20 cellular contexts compared by ENCODE assay signal in the genomic region with DNA sequence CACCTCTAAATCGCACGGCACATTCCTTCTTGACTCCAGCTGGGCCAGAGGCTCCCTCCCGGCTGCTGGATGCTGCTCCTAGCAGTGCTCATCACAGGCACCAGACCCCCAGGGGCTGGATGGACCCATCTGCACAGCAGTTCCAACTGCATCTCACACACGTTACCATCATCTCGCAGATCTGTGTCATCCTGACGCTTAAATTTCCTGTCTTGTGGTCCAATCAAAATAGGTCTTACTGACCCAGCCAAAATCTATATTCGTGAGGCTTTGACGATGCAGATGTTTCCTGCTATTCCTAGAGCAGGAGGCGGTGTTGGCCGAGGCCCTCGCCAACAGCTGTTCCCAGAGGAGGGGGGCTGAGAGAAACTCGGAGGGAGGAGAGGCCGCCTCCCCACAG.
DNase-seq lines count a peak whose midpoint lies in the region; ATAC-seq, FAIRE-seq and TF ChIP-seq lines count a peak whose summit lies in the region.
"Had no signal": no experiment of that assay in that cellular context is flagged by ENCODE, and none has a peak within 500 bp of the region (broad histone marks: within the 10 kb centered on the region; RNA-seq: fewer than 3 reads in every experiment).

No MANE protein-coding gene starts in this region.

- H3K36me3 ChIP-seq in endothelial cell of umbilical vein (ENCODE audit: control insufficient read depth in 2 of 2, extremely low read depth in 1 of 2, insufficient read depth in 2 of 2, low read length in 2 of 2): peaks cover 7 to 33% of the 10 kb centered on the region in 2 experiments
- H3K36me3 ChIP-seq: spleen, WERI-Rb-1 had no signal

- CTCF ChIA-PET in activated CD8-positive, alpha-beta T cell treated with anti-CD3 and anti-CD28 coated beads for 36 hours (lab: Charles Lee): interaction anchor here (1.6 to 3.3 kb wide), 3 partner anchors 17 to 112 kb away, joined by 7 to 11 read pairs (median 9); a partner anchor contains a TSS
- CTCF ChIA-PET in activated CD8-positive, alpha-beta T cell treated with anti-CD3 and anti-CD28 coated beads, Interleukin-2, amount 10 ng/mL, durations not matched to agents 7 days and 5 days (lab: Charles Lee): interaction anchor here (0.5 to 1.5 kb wide), 4 partner anchors 15 to 227 kb away, joined by 3 to 5 read pairs (median 3); no protein-coding TSS in a partner anchor
- CTCF ChIA-PET in endothelial cell of umbilical vein (lab: Charles Lee): interaction anchor here (0.7 to 14.9 kb wide), 5 partner anchors 17 to 130 kb away, joined by 3 to 425 read pairs (median 7); a partner anchor contains a TSS

- POLR2A ChIA-PET in activated CD8-positive, alpha-beta T cell treated with anti-CD3 and anti-CD28 coated beads for 36 hours (lab: Charles Lee): no interaction called here
- POLR2A ChIA-PET in activated CD8-positive, alpha-beta T cell treated with anti-CD3 and anti-CD28 coated beads, Interleukin-2, amount 10 ng/mL, durations not matched to agents 7 days and 5 days (lab: Charles Lee): no interaction called here
- POLR2A ChIA-PET in endothelial cell of umbilical vein (lab: Charles Lee): no interaction called here

- H3K27me3 Mint-ChIP-seq in activated CD8-positive, alpha-beta T cell treated with anti-CD3 and anti-CD28 coated beads for 36 hours: peaks cover 4% of the 10 kb centered on the region
- H3K27me3 Mint-ChIP-seq in activated CD8-positive, alpha-beta T cell treated with anti-CD3 and anti-CD28 coated beads, Interleukin-2, amount 10 ng/mL, durations not matched to agents 7 days and 5 days (ENCODE audit: low read depth): no peaks in the 10 kb centered on the region

- peaks cover 6% of the 10 kb centered on the region for H3K4me1 Mint-ChIP-seq in activated CD8-positive, alpha-beta T cell treated with anti-CD3 and anti-CD28 coated beads for 36 hours (ENCODE audit: low read depth)
- peaks cover 3% of the 10 kb centered on the region for H3K4me1 Mint-ChIP-seq in activated CD8-positive, alpha-beta T cell treated with anti-CD3 and anti-CD28 coated beads, Interleukin-2, amount 10 ng/mL, durations not matched to agents 7 days and 5 days (ENCODE audit: low read depth)

- no peak overlapping the region for H3K4me2 ChIP-seq in endothelial cell of umbilical vein (ENCODE audit: insufficient read depth, low read length)
- H3K4me2 ChIP-seq: A549 had no signal

- H3K27me3 ChIP-seq in endothelial cell of umbilical vein (ENCODE audit: control insufficient read depth in 2 of 2, insufficient read depth in 2 of 2, low read length in 2 of 2): no peaks in the 10 kb centered on the region
- H3K27me3 ChIP-seq: foreskin keratinocyte had no signal

- peaks cover 91% of the 10 kb centered on the region for H3K79me2 ChIP-seq in endothelial cell of umbilical vein (ENCODE audit: control insufficient read depth, insufficient read depth, low read length)

- dilution Hi-C loops in endothelial cell of umbilical vein (cut with MboI; ENCODE audit: extremely low pct_ligation_motif_present, low sequenced_read_pairs): no loop called here

- H3K27ac Mint-ChIP-seq in activated CD8-positive, alpha-beta T cell treated with anti-CD3 and anti-CD28 coated beads for 36 hours: no peak overlapping the region
- H3K27ac Mint-ChIP-seq in activated CD8-positive, alpha-beta T cell treated with anti-CD3 and anti-CD28 coated beads, Interleukin-2, amount 10 ng/mL, durations not matched to agents 7 days and 5 days: no peak overlapping the region
- H3K27ac Mint-ChIP-seq: CD4-positive, alpha-beta T cell; T-cell had no signal

- H3K9ac ChIP-seq in endothelial cell of umbilical vein (replicated peaks; ENCODE audit: extremely low read depth, insufficient read depth, low read length): no peak overlapping the region

- peaks cover 3% of the 10 kb centered on the region for H3K4me1 ChIP-seq in endothelial cell of umbilical vein (ENCODE audit: control insufficient read depth, extremely low read depth, insufficient read depth, low read length)
- H3K4me1 ChIP-seq: A549, foreskin keratinocyte, spleen had no signal

- H3K36me3 Mint-ChIP-seq in activated CD8-positive, alpha-beta T cell treated with anti-CD3 and anti-CD28 coated beads for 36 hours (ENCODE audit: low read depth): no peaks in the 10 kb centered on the region
- no peaks in the 10 kb centered on the region for H3K36me3 Mint-ChIP-seq in activated CD8-positive, alpha-beta T cell treated with anti-CD3 and anti-CD28 coated beads, Interleukin-2, amount 10 ng/mL, durations not matched to agents 7 days and 5 days (ENCODE audit: low read depth)
- H3K36me3 Mint-ChIP-seq: T-cell had no signal

- FAIRE-seq in endothelial cell of umbilical vein (lab: Jason Lieb, UNC) (no peak), GM12891 (lab: Jason Lieb, UNC) (no peak)
- FAIRE-seq: A549, endometrium had no signal

- TF ChIP-seq POLR2A in endothelial cell of umbilical vein (IDR thresholded peaks at IDR 0.05; ENCODE audit: low read depth, low read length): peak; percentile 11
- no peak for TF ChIP-seq POLR2A in GM12891 (IDR thresholded peaks at IDR 0.05; ENCODE audit: low read depth, low read length)

- H4K20me1 ChIP-seq in endothelial cell of umbilical vein (replicated peaks; ENCODE audit: control insufficient read depth, extremely low read depth, insufficient read depth, low read length): no peaks in the 10 kb centered on the region

- no TSS peak for BruUV-seq in endothelial cell of umbilical vein (replicated peaks; lab: Mats Ljungman, UMichigan)

- H2AFZ ChIP-seq in endothelial cell of umbilical vein (ENCODE audit: low read depth, low read length): no peak overlapping the region

- no peaks in the 10 kb centered on the region for H3K9me1 ChIP-seq in endothelial cell of umbilical vein (replicated peaks; ENCODE audit: control insufficient read depth, extremely low read depth, insufficient read depth, low read length)

- no peak overlapping the region for H3K4me3 ChIP-seq in endothelial cell of umbilical vein (replicated peaks in 1 of 3; ENCODE audit: insufficient read depth in 1 of 3, low read depth in 1 of 3, low read length in 3 of 3)
- H3K4me3 ChIP-seq: A549, spleen had no signal

- TF ChIP-seq CTCF in activated CD8-positive, alpha-beta T cell treated with anti-CD3 and anti-CD28 coated beads for 36 hours (IDR thresholded peaks at IDR 0.05): no peak
- TF ChIP-seq CTCF in endothelial cell of umbilical vein (IDR thresholded peaks at IDR 0.05; ENCODE audit: extremely low read depth in 1 of 2, insufficient read depth in 1 of 2, low read depth in 1 of 2, low read length in 2 of 2): no peak

- H3K9me3 ChIP-seq in endothelial cell of umbilical vein (replicated peaks; ENCODE audit: control insufficient read depth, insufficient read depth, low read length): no peaks in the 10 kb centered on the region
- H3K9me3 ChIP-seq: A549, spleen had no signal

- no peak for DNase-seq in activated CD8-positive, alpha-beta T cell treated with anti-CD3 and anti-CD28 coated beads for 36 hours
- DNase-seq in activated CD8-positive, alpha-beta T cell treated with anti-CD3 and anti-CD28 coated beads, Interleukin-2, amount 10 ng/mL, durations not matched to agents 7 days and 5 days: no peak
- DNase-seq in NAMALWA (ENCODE audit: low spot score) (peak; percentile 17), endothelial cell of umbilical vein (ENCODE audit: low read depth, low spot score) (peak; percentile 73), pulmonary artery endothelial cell (ENCODE audit: low read depth, low spot score) (peak; percentile 65), GM12891 (ENCODE audit: insufficient read length, low spot score) (no peak), KBM-7 (no peak)
- DNase-seq: central memory CD4-positive, alpha-beta T cell; DMS79; foreskin keratinocyte; NCI-H1417 treated with DMSO at 0.1 percent for 48 hours; spleen; stimulated activated naive CD4-positive, alpha-beta T cell treated with Interleukin-2 at 50 U/mL for 16 hours; T-cell; WERI-Rb-1 had no signal

- no peaks in the 10 kb centered on the region for H3K9me3 Mint-ChIP-seq in activated CD8-positive, alpha-beta T cell treated with anti-CD3 and anti-CD28 coated beads for 36 hours
- no peaks in the 10 kb centered on the region for H3K9me3 Mint-ChIP-seq in activated CD8-positive, alpha-beta T cell treated with anti-CD3 and anti-CD28 coated beads, Interleukin-2, amount 10 ng/mL, durations not matched to agents 7 days and 5 days (ENCODE audit: insufficient read depth)
- H3K9me3 Mint-ChIP-seq: CD4-positive, alpha-beta T cell; T-cell had no signal

- intact Hi-C loops in activated CD8-positive, alpha-beta T cell treated with anti-CD3 and anti-CD28 coated beads for 36 hours (cut with micrococcal nuclease): loop anchor here (10.0 kb wide), 2 partner anchors 47 to 303 kb away; no protein-coding TSS in a partner anchor
- intact Hi-C loops in endothelial cell of umbilical vein (cut with micrococcal nuclease): loop anchor here (2.0 kb wide), 1 partner anchor 51 kb away; no protein-coding TSS in a partner anchor

- H3K4me3 Mint-ChIP-seq in activated CD8-positive, alpha-beta T cell treated with anti-CD3 and anti-CD28 coated beads for 36 hours: peak overlapping the region; percentile 47
- H3K4me3 Mint-ChIP-seq in activated CD8-positive, alpha-beta T cell treated with anti-CD3 and anti-CD28 coated beads, Interleukin-2, amount 10 ng/mL, durations not matched to agents 7 days and 5 days: no peak overlapping the region
- H3K4me3 Mint-ChIP-seq: CD4-positive, alpha-beta T cell; T-cell had no signal

- peak; percentile 64 for ATAC-seq in activated CD8-positive, alpha-beta T cell treated with anti-CD3 and anti-CD28 coated beads for 36 hours
- ATAC-seq in activated CD8-positive, alpha-beta T cell treated with anti-CD3 and anti-CD28 coated beads, Interleukin-2, amount 10 ng/mL, durations not matched to agents 7 days and 5 days: no peak
- ATAC-seq in HG02973 (IDR thresholded peaks at IDR 0.05; ENCODE audit: unreplicated experiment): no peak
- ATAC-seq: A549, foreskin keratinocyte had no signal

- in situ Hi-C loops in KBM-7 (cut with MboI; ENCODE audit: low pct_unique_long_range_greater_than_20kb, low sequenced_read_pairs): loop anchor here (25.0 kb wide), 1 partner anchor 106 kb away; a partner anchor contains a TSS

- H3K27ac ChIP-seq in endothelial cell of umbilical vein (ENCODE audit: insufficient read depth, low read depth, low read length): peak overlapping the region; percentile 54
- H3K27ac ChIP-seq: A549, foreskin keratinocyte, RWPE1, spleen, WERI-Rb-1 had no signal

TF ChIP-seq in endothelial cell of umbilical vein, 7 proteins besides CTCF, POLR2A, EP300 and RAD21 (continues in another document):
- TF ChIP-seq GATA2 (IDR thresholded peaks at IDR 0.05; ENCODE audit: insufficient read depth, insufficient read length, low read depth, low read length): no peak
- no peak for TF ChIP-seq FOS (IDR thresholded peaks at IDR 0.05; ENCODE audit: borderline replicate concordance, insufficient read depth, low read length)
- TF ChIP-seq JUN (IDR thresholded peaks at IDR 0.05; ENCODE audit: borderline replicate concordance, insufficient read depth, insufficient read length, low read depth): no peak

TF ChIP-seq in GM12891, 5 proteins besides CTCF, POLR2A, EP300 and RAD21 (continues in another document):
- no peak for TF ChIP-seq PAX5 (IDR thresholded peaks at IDR 0.05; ENCODE audit: insufficient read depth, low read length, severe bottlenecking)
- no peak for TF ChIP-seq POU2F2 (IDR thresholded peaks at IDR 0.05; ENCODE audit: low read depth, low read length)
- TF ChIP-seq SPI1 (IDR thresholded peaks at IDR 0.05; ENCODE audit: low read depth, low read length): no peak
- no peak for TF ChIP-seq TAF1 (IDR thresholded peaks at IDR 0.05; ENCODE audit: low read depth, low read length)

Comparison
In these comparisons a context has a peak if more than half of its experiments do, and no peak if none do; other contexts are left out.
1. DNase-seq: peak in NAMALWA (single experiment), endothelial cell of umbilical vein (single experiment) and pulmonary artery endothelial cell (single experiment); none in activated CD8-positive, alpha-beta T cell treated with anti-CD3 and anti-CD28 coated beads for 36 hours (single experiment), activated CD8-positive, alpha-beta T cell treated with anti-CD3 and anti-CD28 coated beads, Interleukin-2, amount 10 ng/mL, durations not matched to agents 7 days and 5 days (single experiment), GM12891 (single experiment) and KBM-7 (single experiment).